In genomic region chr1:170660874-170661645, GRCh38 we compare ENCODE assay signal across 10 cellular contexts. TPM values are rescaled to one million over a fixed set of nuclear protein-coding genes. Genes with fewer than 3 reads are reported as not detected.
DNase-seq lines count a peak whose midpoint lies in the region; ATAC-seq and TF ChIP-seq lines count a peak whose summit lies in the region.
"Had no signal": no experiment of that assay in that cellular context is flagged by ENCODE, and none has a peak within 500 bp of the region (broad histone marks: within the 10 kb centered on the region; RNA-seq: fewer than 3 reads in every experiment).

No MANE protein-coding gene starts in this region.

- H3K36me3 ChIP-seq in lower lobe of right lung = no peaks in the 10 kb centered on the region
- no peaks in the 10 kb centered on the region for H3K36me3 ChIP-seq in tibial nerve

- WGBS in tibial nerve, 2 donors = 23% methylated on average over 47 to 52 of the region's 54 CpGs

- no peak for DNase-seq in activated T-cell treated with anti-CD3 and anti-CD28 coated beads, Interleukin-2, amount 50 U/mL, for 72 hours
- DNase-seq in activated T-cell treated with anti-CD3 and anti-CD28 coated beads, Interleukin-2, amount 50 U/mL, for 1 hour = no peak
- peak; percentile 28 for DNase-seq in dermis blood vessel endothelial cell
- no peak for DNase-seq in lower lobe of right lung
- no peak for DNase-seq in tibial nerve (ENCODE audit: low spot score in 2 of 2)
- DNase-seq in putamen (ENCODE audit: low spot score) = no peak
- DNase-seq in activated CD8-positive, alpha-beta memory T cell treated with anti-CD3 and anti-CD28 coated beads, Interleukin-2, amount 50 U/mL, for 4 hours = no peak
- DNase-seq in kidney glomerular epithelial cell (lab: John Stamatoyannopoulos, UW) = no peak
- DNase-seq: NCI-H2029 treated with DMSO at 0.1 percent for 48 hours had no signal

- peaks cover 74% of the 10 kb centered on the region for H3K27me3 Mint-ChIP-seq in activated T-cell treated with anti-CD3 and anti-CD28 coated beads, Interleukin-2, amount 50 U/mL, for 72 hours (ENCODE audit: low read depth)

- H3K27me3 ChIP-seq in lower lobe of right lung (ENCODE audit: low read depth) = peaks cover 71% of the 10 kb centered on the region
- peaks cover 0 to 51% of the 10 kb centered on the region in 2 donors for H3K27me3 ChIP-seq in tibial nerve

- TF ChIP-seq EP300 in tibial nerve (IDR thresholded peaks at IDR 0.05) = no peak

- peak overlapping the region; percentile 62 for H3K4me3 ChIP-seq in lower lobe of right lung
- H3K4me3 ChIP-seq in tibial nerve = peak overlapping the region; percentile 39 to 67 (median 48)

- TF ChIP-seq CTCF in lower lobe of right lung (IDR thresholded peaks at IDR 0.05) (no peak), tibial nerve (IDR thresholded peaks at IDR 0.05) (no peak)

- H3K27ac Mint-ChIP-seq in activated T-cell treated with anti-CD3 and anti-CD28 coated beads, Interleukin-2, amount 50 U/mL, for 72 hours = no peak overlapping the region
- H3K27ac Mint-ChIP-seq: CD14-positive monocyte had no signal

- H3K27ac ChIP-seq in lower lobe of right lung (no peak overlapping the region), tibial nerve (peak overlapping the region in 2 of 4 donors; percentile 87 to 93)

- intact Hi-C loops in lower lobe of right lung (cut with DNase I) = no loop called here

- no peaks in the 10 kb centered on the region for H3K9me3 ChIP-seq in lower lobe of right lung
- H3K9me3 ChIP-seq in tibial nerve = no peaks in the 10 kb centered on the region

- no peaks in the 10 kb centered on the region for H3K36me3 Mint-ChIP-seq in activated T-cell treated with anti-CD3 and anti-CD28 coated beads, Interleukin-2, amount 50 U/mL, for 72 hours (ENCODE audit: insufficient read depth in 2 of 2)

- no peak for ATAC-seq in activated T-cell treated with anti-CD3 and anti-CD28 coated beads, Interleukin-2, amount 50 U/mL, for 72 hours (replicated peaks in 1 of 2)
- ATAC-seq in lower lobe of right lung = peak in 1 of 2 donors; percentile 8

- H3K4me1 ChIP-seq in lower lobe of right lung = peaks cover 29% of the 10 kb centered on the region
- H3K4me1 ChIP-seq in tibial nerve = peaks cover 0 to 43% (median 5%) of the 10 kb centered on the region in 4 donors

- no peaks in the 10 kb centered on the region for H3K9me3 Mint-ChIP-seq in activated T-cell treated with anti-CD3 and anti-CD28 coated beads, Interleukin-2, amount 50 U/mL, for 72 hours

- H3K4me1 Mint-ChIP-seq in activated T-cell treated with anti-CD3 and anti-CD28 coated beads, Interleukin-2, amount 50 U/mL, for 72 hours (ENCODE audit: low read depth) = peaks cover 16% of the 10 kb centered on the region

- H3K4me3 Mint-ChIP-seq in activated T-cell treated with anti-CD3 and anti-CD28 coated beads, Interleukin-2, amount 50 U/mL, for 72 hours = peak overlapping the region; percentile 52 to 65

- TF ChIP-seq POLR2A in tibial nerve (IDR thresholded peaks at IDR 0.05) = no peak

RNA-seq across cellular contexts. Expression of gene PRRX1, which starts 2.9 kb away (rescaled TPM):
- total RNA-seq in activated T-cell treated with anti-CD3 and anti-CD28 coated beads, Interleukin-2, amount 50 U/mL, for 72 hours = not detected
- total RNA-seq in dermis blood vessel endothelial cell (0.17 and 0.37 TPM in 2 replicates), lower lobe of right lung (30.1 TPM), tibial nerve (10 to 100 TPM; 55.5 to 97.5 (median 66.2) TPM)

Comparison
In these comparisons a context has a peak if more than half of its experiments do, and no peak if none do; other contexts are left out.
1. RNA of gene PRRX1, which starts 2.9 kb away (total RNA-seq): 55.5 to 97.5 TPM in tibial nerve and 30.1 TPM in lower lobe of right lung (single experiment); 0.17 to 0.37 TPM in dermis blood vessel endothelial cell and not detected in activated T-cell treated with anti-CD3 and anti-CD28 coated beads, Interleukin-2, amount 50 U/mL, for 72 hours; every median in the first group is over 10 times any median in the second.